Comparison of ENCODE assay signal across 11 cellular contexts in genomic region chr3:100104442-100104798, GRCh38. TPM values are rescaled to one million over a fixed set of nuclear protein-coding genes. Genes with fewer than 3 reads are reported as not detected.
DNase-seq lines count a peak whose midpoint lies in the region; ATAC-seq, FAIRE-seq and TF ChIP-seq lines count a peak whose summit lies in the region.
"Had no signal": no experiment of that assay in that cellular context is flagged by ENCODE, and none has a peak within 500 bp of the region (broad histone marks: within the 10 kb centered on the region; RNA-seq: fewer than 3 reads in every experiment).

No MANE protein-coding gene starts in this region.

- TF ChIP-seq RAD21 in GM12878 (IDR thresholded peaks at IDR 0.05; ENCODE audit: insufficient read depth, low read depth, low read length) = no peak

- in situ Hi-C loops in GM12878 (cut with MboI) = no loop called here

- H3K9me3 ChIP-seq in DOHH2 (ENCODE audit: control insufficient read depth, insufficient read depth, low read length) (no peaks in the 10 kb centered on the region), GM12878 (replicated peaks; ENCODE audit: control insufficient read depth, insufficient read depth, low read length) (no peaks in the 10 kb centered on the region; the same call in 2 of the 3 replicates), upper lobe of right lung (no peaks in the 10 kb centered on the region), esophagus squamous epithelium (no peaks in the 10 kb centered on the region)

- H3K4me3 Mint-ChIP-seq in immature natural killer cell = no peak overlapping the region
- H3K4me3 Mint-ChIP-seq: brain had no signal

- H3K9me3 Mint-ChIP-seq in immature natural killer cell = no peaks in the 10 kb centered on the region

- RAD21 ChIA-PET in GM12878 (lab: Charles Lee; ENCODE audit: unreplicated experiment) = interaction anchor here (0.7 to 2.1 kb wide), 5 partner anchors 14 to 273 kb away, joined by 3 to 5 read pairs (median 4); no protein-coding TSS in a partner anchor

- H3K79me2 ChIP-seq in DOHH2 (ENCODE audit: control insufficient read depth, low read length) (no peaks in the 10 kb centered on the region), GM12878 (ENCODE audit: control insufficient read depth, insufficient read depth, low read length) (no peaks in the 10 kb centered on the region)

- H3K4me1 Mint-ChIP-seq in immature natural killer cell = no peaks in the 10 kb centered on the region

- POLR2A ChIA-PET in GM12878 (lab: Charles Lee) = interaction anchor here (0.6 kb wide), 1 partner anchor 223 kb away, joined by 4 read pairs; no protein-coding TSS in a partner anchor

- no peak for TF ChIP-seq CTCF in DOHH2 (IDR thresholded peaks at IDR 0.05; ENCODE audit: low read depth, low read length, poor library complexity, severe bottlenecking)
- TF ChIP-seq CTCF in GM12878 (IDR thresholded peaks at IDR 0.05 in 2 of 3, conservative IDR thresholded peaks at IDR 0.05 in 1 of 3; ENCODE audit: control insufficient read depth in 2 of 3, extremely low read depth in 1 of 3, insufficient read depth in 1 of 3, low read depth in 3 of 3, low read length in 3 of 3) = no peak
- no peak for TF ChIP-seq CTCF in upper lobe of right lung (IDR thresholded peaks at IDR 0.05)
- TF ChIP-seq CTCF in esophagus squamous epithelium (IDR thresholded peaks at IDR 0.05) = no peak

- TF ChIP-seq EP300 in GM12878 (IDR thresholded peaks at IDR 0.05; ENCODE audit: borderline replicate concordance in 1 of 2, control insufficient read depth in 1 of 2, low read depth in 2 of 2, low read length in 2 of 2) = no peak; a peak in 1 of 4 replicates

- H3K36me3 Mint-ChIP-seq in immature natural killer cell = peaks cover 0 to 4% (median 3%) of the 10 kb centered on the region in 3 donors

- H3K9ac ChIP-seq in GM12878 (ENCODE audit: control insufficient read depth, insufficient read depth, low read length) = peak overlapping the region; percentile 41

- no peaks in the 10 kb centered on the region for H3K27me3 ChIP-seq in DOHH2 (ENCODE audit: control insufficient read depth, low read length)
- H3K27me3 ChIP-seq in GM12878 (replicated peaks in 1 of 2; ENCODE audit: control insufficient read depth in 2 of 2, insufficient read depth in 2 of 2, low read length in 1 of 2) = no peaks in the 10 kb centered on the region
- no peaks in the 10 kb centered on the region for H3K27me3 ChIP-seq in upper lobe of right lung
- no peaks in the 10 kb centered on the region for H3K27me3 ChIP-seq in esophagus squamous epithelium

- H3K9me2 ChIP-seq in DOHH2 (replicated peaks; ENCODE audit: control insufficient read depth, low read length) = no peaks in the 10 kb centered on the region

- H3K27ac ChIP-seq in DOHH2 (ENCODE audit: low read depth, low read length) (peak overlapping the region; percentile 54; the same call in 1 of the 2 replicates), GM12878 (ENCODE audit: control insufficient read depth, insufficient read depth) (peak overlapping the region; percentile 75), upper lobe of right lung (no peak overlapping the region), esophagus squamous epithelium (peak overlapping the region in 1 of 4 donors; percentile 19)

- SMC1A ChIA-PET in GM12878 (lab: Charles Lee; ENCODE audit: uncharacterized antibody, unreplicated experiment) = interaction anchor here (0.6 to 4.8 kb wide), 12 partner anchors 8 to 237 kb away, joined by 3 to 27 read pairs (median 4); no protein-coding TSS in a partner anchor

- H3K27ac Mint-ChIP-seq in immature natural killer cell = no peak overlapping the region

- no peak for DNase-seq in GM12878 (ENCODE audit: low read depth, low spot score)
- no peak for DNase-seq in upper lobe of right lung
- DNase-seq in central memory CD4-positive, alpha-beta T cell = no peak
- DNase-seq in immature natural killer cell = no peak
- no peak for DNase-seq in esophagus squamous epithelium (lab: John Stamatoyannopoulos, UW)

- H3K4me3 ChIP-seq in DOHH2 (ENCODE audit: low read length) (peak overlapping the region; percentile 45; the same call in 1 of the 2 replicates), GM12878 (no peak overlapping the region), upper lobe of right lung (no peak overlapping the region), esophagus squamous epithelium (no peak overlapping the region)

- H3K4me1 ChIP-seq in DOHH2 (ENCODE audit: control insufficient read depth, low read length) (peaks cover 50% of the 10 kb centered on the region), GM12878 (ENCODE audit: control insufficient read depth, insufficient read depth, low read length) (peaks cover 33% of the 10 kb centered on the region), upper lobe of right lung (peaks cover 16% of the 10 kb centered on the region), esophagus squamous epithelium (peaks cover 0 to 49% (median 27%) of the 10 kb centered on the region in 3 donors)

- BruUV-seq in GM12878 (replicated peaks; lab: Mats Ljungman, UMichigan) = TSS peak; percentile 48

- no peak for TF ChIP-seq POLR2A in GM12878 (IDR thresholded peaks at IDR 0.05; ENCODE audit: low read depth, low read length)
- no peak for TF ChIP-seq POLR2A in esophagus squamous epithelium (IDR thresholded peaks at IDR 0.05)

- no peaks in the 10 kb centered on the region for H3K27me3 Mint-ChIP-seq in immature natural killer cell (ENCODE audit: low read depth in 3 of 3)
- H3K27me3 Mint-ChIP-seq: brain, IgD-negative memory B cell had no signal

- ATAC-seq in GM19452 (IDR thresholded peaks at IDR 0.05; ENCODE audit: unreplicated experiment) (peak; percentile 44), HG03095 (IDR thresholded peaks at IDR 0.05; ENCODE audit: unreplicated experiment) (peak; percentile 47), GM12878 (peak; percentile 54), upper lobe of right lung (no peak)
- ATAC-seq: SK-N-SH treated with all-trans-retinoic acid at 6 μM for 48 hours had no signal

- H3F3A ChIP-seq in DOHH2 (ENCODE audit: control insufficient read depth, insufficient read depth) = no peaks in the 10 kb centered on the region

- H3K4me2 ChIP-seq in DOHH2 (ENCODE audit: low read length) = peak overlapping the region; percentile 60
- H3K4me2 ChIP-seq in GM12878 (ENCODE audit: control insufficient read depth, insufficient read depth) = peak overlapping the region; percentile 86

- H4K20me1 ChIP-seq in DOHH2 (ENCODE audit: control insufficient read depth, insufficient read depth, low read depth, low read length) (peaks cover 2% of the 10 kb centered on the region; the same call in 1 of the 2 replicates), GM12878 (ENCODE audit: control insufficient read depth, insufficient read depth) (no peaks in the 10 kb centered on the region)

- intact Hi-C loops in GM12878 (cut with micrococcal nuclease; ENCODE audit: unreplicated experiment) = no loop called here
- intact Hi-C loops in upper lobe of right lung (cut with DNase I) = no loop called here
- intact Hi-C loops in esophagus squamous epithelium (cut with DNase I) = no loop called here

- FAIRE-seq in GM12878 (lab: Jason Lieb, UNC) = no peak

- H3K36me3 ChIP-seq in DOHH2 (ENCODE audit: control insufficient read depth, low read length) = peaks cover 5% of the 10 kb centered on the region; the same call in 1 of the 2 replicates
- H3K36me3 ChIP-seq in GM12878 (ENCODE audit: control insufficient read depth in 2 of 2, insufficient read depth in 2 of 2, low read length in 1 of 2) = no peaks in the 10 kb centered on the region
- H3K36me3 ChIP-seq in upper lobe of right lung = no peaks in the 10 kb centered on the region
- no peaks in the 10 kb centered on the region for H3K36me3 ChIP-seq in esophagus squamous epithelium

- H2AFZ ChIP-seq in GM12878 (ENCODE audit: control insufficient read depth, low read depth, low read length) = peak overlapping the region; percentile 69

- CTCF ChIA-PET in GM12878 (lab: Yijun Ruan, JAX) = interaction anchor here (0.9 to 3.7 kb wide), 9 partner anchors 9 to 273 kb away, joined by 3 to 15 read pairs (median 4); partner anchors contain the start of gene FILIP1L

- 3% methylated on average over 2 of the region's 2 CpGs for WGBS in GM12878 (ENCODE audit: insufficient coverage, insufficient replicate concordance, low lambda C conversion rate, missing lambda C conversion rate)
- WGBS in esophagus squamous epithelium, 2 donors = 78 to 80% methylated on average over 2 of the region's 2 CpGs

TF ChIP-seq in GM12878, 131 proteins besides CTCF, POLR2A, EP300 and RAD21 (continues in another document):
- no peak for TF ChIP-seq NRF1 (conservative IDR thresholded peaks at IDR 0.05; ENCODE audit: low read depth, low read length)
- TF ChIP-seq ZNF384 (IDR thresholded peaks at IDR 0.05; ENCODE audit: borderline replicate concordance, low read depth, low read length) = no peak
- no peak for TF ChIP-seq MTA2 (IDR thresholded peaks at IDR 0.05; ENCODE audit: low read depth)
- TF ChIP-seq NFIC (IDR thresholded peaks at IDR 0.05; ENCODE audit: low read depth, low read length) = peak; percentile 12; the same call in 1 of the 2 replicates
- TF ChIP-seq CBFB (IDR thresholded peaks at IDR 0.05; ENCODE audit: low read depth) = 0 out of 2 replicates have a peak, but pooled peaks have one; percentile 3
- TF ChIP-seq SP1 (IDR thresholded peaks at IDR 0.05; ENCODE audit: low read depth, low read length) = no peak

RNA-seq across cellular contexts. Expression of gene FILIP1L, which starts 9.9 kb away (rescaled TPM):
- total RNA-seq in GM12878 (2013; cell fraction: nucleolus; rRNA removed) = 3.3 and 3.4 TPM in 2 replicates
- 3.6 and 4.6 TPM in 2 replicates for total RNA-seq in GM12878 (2014; rRNA removed)
- total RNA-seq in GM12878 (2014; rRNA removed; fragmentation: Illumina TruSeq; extraction: Trizol) = 5.0 and 5.7 TPM in 2 replicates
- 3.3 and 3.4 TPM in 2 replicates for total RNA-seq in GM12878 (2021)
- 1.2 TPM for polyA plus RNA-seq in GM12878 (2011; ENCODE audit: low read depth)
- polyA plus RNA-seq in GM12878 (2011; rRNA removed) = 0.24 and 0.36 TPM in 2 replicates
- polyA plus RNA-seq in GM12878 (2011; cell fraction: cytosol; rRNA removed) = 0.19 and 0.43 TPM in 2 replicates
- polyA plus RNA-seq in GM12878 (2011; cell fraction: nucleus; rRNA removed) = 0.26 and 1.3 TPM in 2 replicates
- polyA plus RNA-seq in GM12878 (2012) = 1.5 and 1.6 TPM in 2 replicates
- 6.1 and 9.7 TPM in 2 replicates for polyA plus RNA-seq in GM12878 (2014; fragmentation: Illumina TruSeq; extraction: Trizol)
- polyA plus RNA-seq in GM12878 (2014; fragmentation: Nextera tagmentation; extraction: Ambion mirVana) = 1 to 10 TPM; 1.3 to 1.7 TPM
- polyA plus RNA-seq in GM12878 (2014; rRNA removed) = 2.4 and 3.8 TPM in 2 replicates
- 1 to 10 TPM; 3.3 to 4.6 TPM for polyA plus RNA-seq in GM12878 (2016; fragmentation: Nextera tagmentation; extraction: Ambion mirVana)
- 0.21 and 0.44 TPM in 2 replicates for polyA minus RNA-seq in GM12878 (2011; rRNA and poly(A)+ RNA removed)
- not detected in 2 replicates for polyA minus RNA-seq in GM12878 (2011; cell fraction: cytosol; rRNA and poly(A)+ RNA removed)
- polyA minus RNA-seq in GM12878 (2011; cell fraction: nucleus; rRNA and poly(A)+ RNA removed) = 0.19 and 0.36 TPM in 2 replicates
- 43.2 TPM for total RNA-seq in upper lobe of right lung
- under 1 TPM in 1 of 3 donors, not detected in 2; 0.09 TPM for polyA plus RNA-seq in immature natural killer cell
- 10 to 100 TPM in 2 of 4 donors, 1 to 10 TPM in 2; 2.5 to 23.5 (median 10.7) TPM for total RNA-seq in esophagus squamous epithelium
